Comparison of ENCODE assay signal across 17 cellular contexts in the genomic region with DNA sequence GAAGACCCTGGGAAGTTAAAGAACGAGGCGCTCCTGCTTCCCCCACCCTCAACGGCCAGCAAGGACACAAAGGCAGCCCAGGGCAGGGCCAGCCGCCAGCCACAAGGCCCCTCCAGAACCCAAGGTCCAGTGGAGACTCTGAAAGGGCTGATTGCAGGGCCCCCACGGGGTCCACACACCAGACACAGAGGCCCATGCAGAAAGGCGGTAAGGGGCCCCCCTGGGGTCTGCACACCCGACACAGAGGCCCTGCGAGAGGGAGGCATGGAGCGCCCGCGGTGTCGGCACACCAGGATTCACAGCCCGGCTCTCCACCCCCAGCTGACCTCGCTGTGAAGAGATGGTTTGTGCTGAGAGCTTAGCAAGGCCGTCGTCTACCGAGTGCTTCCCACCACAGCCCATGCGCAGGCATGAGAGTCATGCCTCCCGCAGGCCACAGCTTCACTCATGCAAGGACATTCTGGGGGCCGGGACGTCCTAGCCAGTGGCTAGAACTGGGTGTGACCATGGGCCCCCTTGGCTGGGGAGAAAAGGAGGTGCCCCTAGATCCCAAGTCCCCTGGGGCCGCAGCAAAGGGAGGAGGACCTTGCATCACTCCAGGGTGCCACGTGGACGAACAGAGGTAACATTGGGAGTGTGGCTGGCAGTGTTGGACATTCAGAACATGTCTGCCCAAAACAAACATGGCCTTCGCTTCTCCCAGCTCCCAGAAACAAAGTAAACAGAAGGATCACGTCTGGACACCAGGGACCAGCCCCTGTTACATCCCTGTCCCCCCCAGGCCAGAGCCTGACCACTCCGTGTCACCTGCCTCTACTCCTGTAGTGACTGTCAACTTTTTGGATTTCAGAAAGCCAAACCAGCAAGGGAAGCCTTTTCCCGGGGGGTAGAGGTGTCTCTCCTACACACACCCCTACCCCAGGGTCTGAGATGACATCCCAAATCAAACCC. TPM values are rescaled to one million over a fixed set of nuclear protein-coding genes. Genes with fewer than 3 reads are reported as not detected.
DNase-seq lines count a peak whose midpoint lies in the region; ATAC-seq and TF ChIP-seq lines count a peak whose summit lies in the region.
"Had no signal": no experiment of that assay in that cellular context is flagged by ENCODE, and none has a peak within 500 bp of the region (broad histone marks: within the 10 kb centered on the region; RNA-seq: fewer than 3 reads in every experiment).

No MANE protein-coding gene starts in this region.

- CTCF ChIA-PET in WTC11 (lab: Charles Lee) = interaction anchor here (0.7 kb wide), 1 partner anchor 105 kb away, joined by 3 read pairs; no protein-coding TSS in a partner anchor

- H3K4me3 ChIP-seq in GM23338 (no peak overlapping the region), liver (ENCODE audit: low read depth in 1 of 3, low read length in 3 of 3) (no peak overlapping the region), skeletal muscle tissue (ENCODE audit: low read length in 3 of 3) (no peak overlapping the region)

- H3F3A ChIP-seq in GM23338 (replicated peaks; ENCODE audit: low read depth) = no peaks in the 10 kb centered on the region

- no peak for TF ChIP-seq RAD21 in liver (IDR thresholded peaks at IDR 0.05)

- peaks cover 96% of the 10 kb centered on the region for H3K79me2 ChIP-seq in GM23338 (replicated peaks; ENCODE audit: insufficient read depth)

- no peak for TF ChIP-seq CTCF in GM23338 (conservative IDR thresholded peaks at IDR 0.05; ENCODE audit: low read depth in 2 of 2)
- TF ChIP-seq CTCF in WTC11 (IDR thresholded peaks at IDR 0.05) = no peak
- no peak for TF ChIP-seq CTCF in liver (IDR thresholded peaks at IDR 0.05; ENCODE audit: low read depth, low read length, missing input control)

- H3K9me2 ChIP-seq in GM23338 (ENCODE audit: insufficient read depth) = no peaks in the 10 kb centered on the region

- peaks cover 11% of the 10 kb centered on the region for H3K27me3 Mint-ChIP-seq in GM23338 (ENCODE audit: insufficient read depth, low read depth, poor library complexity)
- no peaks in the 10 kb centered on the region for H3K27me3 Mint-ChIP-seq in WTC11 (ENCODE audit: low read depth)
- H3K27me3 Mint-ChIP-seq: stimulated activated naive CD8-positive, alpha-beta T cell treated with anti-CD3 and anti-CD28 coated beads, Interleukin-15, Interleukin-2, amounts not matched to agents 100 ng/mL and 50 ng/mL, for 24 hours had no signal

- peaks cover 35% of the 10 kb centered on the region for H3K4me1 Mint-ChIP-seq in GM23338
- H3K4me1 Mint-ChIP-seq in WTC11 = peaks cover 18% of the 10 kb centered on the region

- POLR2A ChIA-PET in WTC11 (lab: Charles Lee) = no interaction called here

- H3K27me3 ChIP-seq in GM23338 (ENCODE audit: insufficient read depth) (no peaks in the 10 kb centered on the region), liver (ENCODE audit: control insufficient read depth in 4 of 4, insufficient read depth in 4 of 4, low read length in 3 of 4) (no peaks in the 10 kb centered on the region), skeletal muscle tissue (ENCODE audit: control insufficient read depth in 3 of 3, insufficient read depth in 3 of 3, low read length in 3 of 3) (no peaks in the 10 kb centered on the region)

- H3K27ac Mint-ChIP-seq in GM23338 (0 out of 2 replicates have a peak overlapping the region, but pooled peaks have one; percentile 23), WTC11 (no peak overlapping the region; the same call in 1 of the 2 replicates)
- H3K27ac Mint-ChIP-seq: activated CD8-positive, alpha-beta T cell treated with anti-CD3 and anti-CD28 coated beads, Interleukin-2, amount 10 ng/mL, durations not matched to agents 7 days and 5 days; CD8-positive, alpha-beta T cell; stimulated activated naive CD8-positive, alpha-beta T cell treated with anti-CD3 and anti-CD28 coated beads, Interleukin-15, Interleukin-2, amounts not matched to agents 100 ng/mL and 50 ng/mL, for 24 hours had no signal

- no peak overlapping the region for H3K4me2 ChIP-seq in GM23338

- no peaks in the 10 kb centered on the region for H3K9me3 ChIP-seq in liver (ENCODE audit: control insufficient read depth in 4 of 4, low read length in 3 of 4)
- no peaks in the 10 kb centered on the region for H3K9me3 ChIP-seq in skeletal muscle tissue (ENCODE audit: control insufficient read depth in 3 of 3, low read length in 3 of 3)

- H3K36me3 Mint-ChIP-seq in GM23338 (ENCODE audit: low read depth) (peaks cover 4% of the 10 kb centered on the region; the same call in 2 of the 3 replicates), WTC11 (no peaks in the 10 kb centered on the region)

- no peaks in the 10 kb centered on the region; the same call in 1 of the 2 replicates for H3K36me3 ChIP-seq in GM23338 (ENCODE audit: insufficient read depth)
- peaks cover 0 to 2% (median under 1%) of the 10 kb centered on the region in 4 donors for H3K36me3 ChIP-seq in liver (ENCODE audit: control insufficient read depth in 4 of 4, insufficient read depth in 3 of 4, low read depth in 1 of 4, low read length in 3 of 4)
- H3K36me3 ChIP-seq in skeletal muscle tissue (ENCODE audit: control insufficient read depth in 3 of 3, insufficient read depth in 3 of 3, low read length in 3 of 3) = peaks cover under 1 to 4% (median under 1%) of the 10 kb centered on the region in 3 donors

- no peak overlapping the region; the same call in 2 of the 3 replicates for H3K4me3 Mint-ChIP-seq in GM23338
- no peak overlapping the region for H3K4me3 Mint-ChIP-seq in WTC11
- H3K4me3 Mint-ChIP-seq: activated CD8-positive, alpha-beta T cell treated with anti-CD3 and anti-CD28 coated beads, Interleukin-2, amount 10 ng/mL, durations not matched to agents 7 days and 5 days; CD8-positive, alpha-beta T cell; stimulated activated naive CD8-positive, alpha-beta T cell treated with anti-CD3 and anti-CD28 coated beads, Interleukin-15, Interleukin-2, amounts not matched to agents 100 ng/mL and 50 ng/mL, for 24 hours had no signal

- no peak overlapping the region for H3K9ac ChIP-seq in liver (ENCODE audit: low read depth in 1 of 2, low read length in 2 of 2)
- peak overlapping the region in 2 of 3 donors; percentile 43 to 50 for H3K9ac ChIP-seq in skeletal muscle tissue (ENCODE audit: low read depth in 1 of 3, low read length in 3 of 3)

- peaks cover 27% of the 10 kb centered on the region for H4K20me1 ChIP-seq in GM23338 (replicated peaks; ENCODE audit: insufficient read depth)

- H3K9me3 Mint-ChIP-seq in GM23338 (no peaks in the 10 kb centered on the region), WTC11 (no peaks in the 10 kb centered on the region)
- H3K9me3 Mint-ChIP-seq: CD8-positive, alpha-beta T cell; stimulated activated naive CD8-positive, alpha-beta T cell treated with anti-CD3 and anti-CD28 coated beads, Interleukin-15, Interleukin-2, amounts not matched to agents 100 ng/mL and 50 ng/mL, for 24 hours had no signal

- 71% methylated on average over 28 of the region's 28 CpGs for WGBS in liver

- no peaks in the 10 kb centered on the region; the same call in 1 of the 2 replicates for H3K4me1 ChIP-seq in GM23338 (ENCODE audit: insufficient read depth)
- H3K4me1 ChIP-seq in liver (ENCODE audit: control insufficient read depth in 4 of 4, insufficient read depth in 4 of 4, low read length in 3 of 4) = peaks cover 43 to 81% (median 65%) of the 10 kb centered on the region in 4 donors
- peaks cover 97 to 100% (median 97%) of the 10 kb centered on the region in 3 donors for H3K4me1 ChIP-seq in skeletal muscle tissue (ENCODE audit: control insufficient read depth in 3 of 3, insufficient read depth in 3 of 3, low read length in 3 of 3)

- H3K27ac ChIP-seq in GM23338 (ENCODE audit: low read depth) (no peak overlapping the region), liver (ENCODE audit: low read depth in 1 of 2, low read length in 2 of 2) (peak overlapping the region; percentile 62 to 86), skeletal muscle tissue (ENCODE audit: low read depth, low read length) (no peak overlapping the region)
- H3K27ac ChIP-seq: HL-60 had no signal

- no peak for DNase-seq in GM23338 (ENCODE audit: low spot score)
- no peak for DNase-seq in WTC11 (ENCODE audit: low spot score)
- DNase-seq in iPS-NIHi7 (ENCODE audit: extremely low spot score) = no peak
- DNase-seq: activated CD8-positive, alpha-beta T cell treated with anti-CD3 and anti-CD28 coated beads, Interleukin-2, amount 10 ng/mL, durations not matched to agents 7 days and 5 days; midbrain; NCI-H187; NCI-H69; RPMI8226; stimulated activated CD4-positive, alpha-beta T cell treated with anti-CD3 and anti-CD28 coated beads, Interleukin-4, amount 100 ng/mL, for 4 hours; T-helper 9 cell had no signal

- no peak overlapping the region for H2AFZ ChIP-seq in GM23338

- ATAC-seq in GM23338 (no peak), WTC11 (no peak), HG03520 (IDR thresholded peaks at IDR 0.05; ENCODE audit: unreplicated experiment) (no peak), GM19328 (IDR thresholded peaks at IDR 0.05; ENCODE audit: unreplicated experiment) (no peak)
- ATAC-seq: activated CD8-positive, alpha-beta T cell treated with anti-CD3 and anti-CD28 coated beads, Interleukin-2, amount 10 ng/mL, durations not matched to agents 7 days and 5 days; CD8-positive, alpha-beta T cell had no signal

TF ChIP-seq in GM23338, 12 proteins besides CTCF, POLR2A, EP300 and RAD21 (continues in another document):
- no peak for TF ChIP-seq ZNF331 (CRISPR knock-in tag; IDR thresholded peaks at IDR 0.05; ENCODE audit: low read depth)
- TF ChIP-seq EZH2phosphoT487 (IDR thresholded peaks at IDR 0.05; ENCODE audit: unreplicated experiment) = no peak
- no peak for TF ChIP-seq ZNF114 (CRISPR knock-in tag; IDR thresholded peaks at IDR 0.05)

TF ChIP-seq in liver, 16 proteins besides CTCF, POLR2A, EP300 and RAD21 (continues in another document):
- TF ChIP-seq TAF1 (conservative IDR thresholded peaks at IDR 0.05) = no peak
- no peak for TF ChIP-seq NR2F2 (IDR thresholded peaks at IDR 0.05)
- TF ChIP-seq, protein P1, sequence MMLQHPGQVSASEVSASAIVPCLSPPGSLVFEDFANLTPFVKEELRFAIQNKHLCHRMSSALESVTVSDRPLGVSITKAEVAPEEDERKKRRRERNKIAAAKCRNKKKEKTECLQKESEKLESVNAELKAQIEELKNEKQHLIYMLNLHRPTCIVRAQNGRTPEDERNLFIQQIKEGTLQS (IDR thresholded peaks at IDR 0.05) = no peak
- TF ChIP-seq HNF4G (IDR thresholded peaks at IDR 0.05) = no peak
- peak; percentile 97 for TF ChIP-seq YY1 (IDR thresholded peaks at IDR 0.05)
- TF ChIP-seq JUND (IDR thresholded peaks at IDR 0.05) = peak in 1 of 2 donors; percentile 49
- no peak for TF ChIP-seq GABPA (IDR thresholded peaks at IDR 0.05 in 1 of 2, conservative IDR thresholded peaks at IDR 0.05 in 1 of 2)

RNA-seq across cellular contexts. Expression of a gene that starts 9.8 kb away (rescaled TPM):
- 40.7 and 46.0 TPM in 2 replicates for total RNA-seq in GM23338 (2014; rRNA removed; shearing (Covaris generic))
- polyA plus RNA-seq in GM23338 (2016; fragmentation: Nextera tagmentation; extraction: Ambion mirVana) (87.1 and 88.0 TPM in 2 replicates), liver (10 to 100 TPM in 1 of 2 donors, 1 to 10 TPM in 1; 7.2 to 14.9 TPM)
- total RNA-seq in WTC11 (2021) (100 to 108 TPM (median 105 TPM) in 3 replicates), liver (10 to 100 TPM; 10.5 to 17.7 TPM), skeletal muscle tissue (20.9 TPM)

RNA-seq across cellular contexts. Expression of a gene that starts 32.7 kb away (rescaled TPM):
- 12.8 and 16.0 TPM in 2 replicates for total RNA-seq in GM23338 (2014; rRNA removed; shearing (Covaris generic))
- polyA plus RNA-seq in GM23338 (2016; fragmentation: Nextera tagmentation; extraction: Ambion mirVana) = 9.2 and 10.9 TPM in 2 replicates
- total RNA-seq in WTC11 (2021) = 16.2 to 16.9 TPM (median 16.6 TPM) in 3 replicates
- 1 to 10 TPM; 2.6 to 3.2 TPM for total RNA-seq in liver
- polyA plus RNA-seq in liver = 1 to 10 TPM; 2.1 to 5.1 TPM
- 3.7 TPM for total RNA-seq in skeletal muscle tissue

Comparison
In these comparisons a context has a peak if more than half of its experiments do, and no peak if none do; other contexts are left out.
1. H3K27ac ChIP-seq: peak in liver (2 of 2); none in GM23338 (single experiment) and skeletal muscle tissue (single experiment).
2. H3K9ac ChIP-seq: peak in skeletal muscle tissue (2 of 3); none in liver (0 of 2).